In genomic region chr17:17830740-17831207, GRCh38 we compare ENCODE assay signal across 1 cellular context.
TF ChIP-seq lines count a peak whose summit lies in the region.

No MANE protein-coding gene starts in this region.

TF ChIP-seq in HepG2, 621 proteins besides CTCF, POLR2A, EP300 and RAD21 (continued from another document and continues in another):
- TF ChIP-seq RERE (CRISPR knock-in tag; IDR thresholded peaks at IDR 0.05; ENCODE audit: low read depth) = peak; percentile 67; the same call in 1 of the 2 replicates
- no peak for TF ChIP-seq DMTF1 (CRISPR knock-in tag; IDR thresholded peaks at IDR 0.05)
- TF ChIP-seq, protein P1, sequence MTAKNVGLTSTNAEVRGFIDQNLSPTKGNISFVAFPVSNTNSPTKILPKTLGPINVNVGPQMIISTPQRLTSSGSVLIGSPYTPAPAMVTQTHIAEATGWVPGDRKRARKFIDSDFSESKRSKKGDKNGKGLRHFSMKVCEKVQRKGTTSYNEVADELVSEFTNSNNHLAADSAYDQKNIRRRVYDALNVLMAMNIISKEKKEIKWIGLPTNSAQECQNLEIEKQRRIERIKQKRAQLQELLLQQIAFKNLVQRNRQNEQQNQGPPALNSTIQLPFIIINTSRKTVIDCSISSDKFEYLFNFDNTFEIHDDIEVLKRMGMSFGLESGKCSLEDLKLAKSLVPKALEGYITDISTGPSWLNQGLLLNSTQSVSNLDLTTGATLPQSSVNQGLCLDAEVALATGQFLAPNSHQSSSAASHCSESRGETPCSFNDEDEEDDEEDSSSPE (CRISPR knock-in tag; IDR thresholded peaks at IDR 0.05) = peak; percentile 74
- TF ChIP-seq, protein P2, sequence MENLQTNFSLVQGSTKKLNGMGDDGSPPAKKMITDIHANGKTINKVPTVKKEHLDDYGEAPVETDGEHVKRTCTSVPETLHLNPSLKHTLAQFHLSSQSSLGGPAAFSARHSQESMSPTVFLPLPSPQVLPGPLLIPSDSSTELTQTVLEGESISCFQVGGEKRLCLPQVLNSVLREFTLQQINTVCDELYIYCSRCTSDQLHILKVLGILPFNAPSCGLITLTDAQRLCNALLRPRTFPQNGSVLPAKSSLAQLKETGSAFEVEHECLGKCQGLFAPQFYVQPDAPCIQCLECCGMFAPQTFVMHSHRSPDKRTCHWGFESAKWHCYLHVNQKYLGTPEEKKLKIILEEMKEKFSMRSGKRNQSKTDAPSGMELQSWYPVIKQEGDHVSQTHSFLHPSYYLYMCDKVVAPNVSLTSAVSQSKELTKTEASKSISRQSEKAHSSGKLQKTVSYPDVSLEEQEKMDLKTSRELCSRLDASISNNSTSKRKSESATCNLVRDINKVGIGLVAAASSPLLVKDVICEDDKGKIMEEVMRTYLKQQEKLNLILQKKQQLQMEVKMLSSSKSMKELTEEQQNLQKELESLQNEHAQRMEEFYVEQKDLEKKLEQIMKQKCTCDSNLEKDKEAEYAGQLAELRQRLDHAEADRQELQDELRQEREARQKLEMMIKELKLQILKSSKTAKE (CRISPR knock-in tag; IDR thresholded peaks at IDR 0.05; ENCODE audit: borderline replicate concordance) = peak; percentile 97
- TF ChIP-seq ZNF441 (CRISPR knock-in tag; IDR thresholded peaks at IDR 0.05; ENCODE audit: borderline replicate concordance) = peak; percentile 64; the same call in 1 of the 2 replicates
- no peak for TF ChIP-seq ZSCAN12 (CRISPR knock-in tag; IDR thresholded peaks at IDR 0.05)
- no peak for TF ChIP-seq SNAPC4 (CRISPR knock-in tag; IDR thresholded peaks at IDR 0.05)
- TF ChIP-seq SMAD1 (CRISPR knock-in tag; IDR thresholded peaks at IDR 0.05; ENCODE audit: borderline replicate concordance, low read depth) = 0 out of 2 replicates have a peak, but pooled peaks have one; percentile 76
- TF ChIP-seq LRRFIP1 (CRISPR knock-in tag; conservative IDR thresholded peaks at IDR 0.05) = no peak
- TF ChIP-seq NFKB2 (CRISPR knock-in tag; IDR thresholded peaks at IDR 0.05; ENCODE audit: borderline replicate concordance) = peak; percentile 64
- no peak for TF ChIP-seq FOSL1 (CRISPR knock-in tag; IDR thresholded peaks at IDR 0.05; ENCODE audit: borderline replicate concordance)
- TF ChIP-seq, protein P3, sequence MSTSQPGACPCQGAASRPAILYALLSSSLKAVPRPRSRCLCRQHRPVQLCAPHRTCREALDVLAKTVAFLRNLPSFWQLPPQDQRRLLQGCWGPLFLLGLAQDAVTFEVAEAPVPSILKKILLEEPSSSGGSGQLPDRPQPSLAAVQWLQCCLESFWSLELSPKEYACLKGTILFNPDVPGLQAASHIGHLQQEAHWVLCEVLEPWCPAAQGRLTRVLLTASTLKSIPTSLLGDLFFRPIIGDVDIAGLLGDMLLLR (CRISPR knock-in tag; IDR thresholded peaks at IDR 0.05) = peak; percentile 98; the same call in 1 of the 2 replicates
- no peak; the same call in 1 of the 2 replicates for TF ChIP-seq GFI1 (CRISPR knock-in tag; IDR thresholded peaks at IDR 0.05; ENCODE audit: borderline replicate concordance)
- TF ChIP-seq ZNF207 (IDR thresholded peaks at IDR 0.05; ENCODE audit: borderline replicate concordance) = no peak
- no peak for TF ChIP-seq ZBTB42 (CRISPR knock-in tag; IDR thresholded peaks at IDR 0.05)
- TF ChIP-seq PAF1 (CRISPR knock-in tag; IDR thresholded peaks at IDR 0.05) = no peak
- TF ChIP-seq POLR2G (IDR thresholded peaks at IDR 0.05; ENCODE audit: low read depth, low read length) = peak; percentile 45; the same call in 1 of the 2 replicates
- TF ChIP-seq, protein P4, sequence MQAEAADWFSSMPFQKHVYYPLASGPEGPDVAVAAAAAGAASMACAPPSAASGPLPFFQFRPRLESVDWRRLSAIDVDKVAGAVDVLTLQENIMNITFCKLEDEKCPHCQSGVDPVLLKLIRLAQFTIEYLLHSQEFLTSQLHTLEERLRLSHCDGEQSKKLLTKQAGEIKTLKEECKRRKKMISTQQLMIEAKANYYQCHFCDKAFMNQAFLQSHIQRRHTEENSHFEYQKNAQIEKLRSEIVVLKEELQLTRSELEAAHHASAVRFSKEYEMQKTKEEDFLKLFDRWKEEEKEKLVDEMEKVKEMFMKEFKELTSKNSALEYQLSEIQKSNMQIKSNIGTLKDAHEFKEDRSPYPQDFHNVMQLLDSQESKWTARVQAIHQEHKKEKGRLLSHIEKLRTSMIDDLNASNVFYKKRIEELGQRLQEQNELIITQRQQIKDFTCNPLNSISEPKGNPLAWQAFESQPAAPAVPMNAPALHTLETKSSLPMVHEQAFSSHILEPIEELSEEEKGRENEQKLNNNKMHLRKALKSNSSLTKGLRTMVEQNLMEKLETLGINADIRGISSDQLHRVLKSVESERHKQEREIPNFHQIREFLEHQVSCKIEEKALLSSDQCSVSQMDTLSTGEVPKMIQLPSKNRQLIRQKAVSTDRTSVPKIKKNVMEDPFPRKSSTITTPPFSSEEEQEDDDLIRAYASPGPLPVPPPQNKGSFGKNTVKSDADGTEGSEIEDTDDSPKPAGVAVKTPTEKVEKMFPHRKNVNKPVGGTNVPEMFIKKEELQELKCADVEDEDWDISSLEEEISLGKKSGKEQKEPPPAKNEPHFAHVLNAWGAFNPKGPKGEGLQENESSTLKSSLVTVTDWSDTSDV (CRISPR knock-in tag; IDR thresholded peaks at IDR 0.05) = no peak
- TF ChIP-seq NCOA1 (CRISPR knock-in tag; IDR thresholded peaks at IDR 0.05) = peak; percentile 96
- TF ChIP-seq ZSCAN21 (CRISPR knock-in tag; IDR thresholded peaks at IDR 0.05; ENCODE audit: borderline replicate concordance) = peak; percentile 88
- no peak for TF ChIP-seq ZC3H4 (CRISPR knock-in tag; IDR thresholded peaks at IDR 0.05; ENCODE audit: borderline replicate concordance)
- TF ChIP-seq, protein P5, sequence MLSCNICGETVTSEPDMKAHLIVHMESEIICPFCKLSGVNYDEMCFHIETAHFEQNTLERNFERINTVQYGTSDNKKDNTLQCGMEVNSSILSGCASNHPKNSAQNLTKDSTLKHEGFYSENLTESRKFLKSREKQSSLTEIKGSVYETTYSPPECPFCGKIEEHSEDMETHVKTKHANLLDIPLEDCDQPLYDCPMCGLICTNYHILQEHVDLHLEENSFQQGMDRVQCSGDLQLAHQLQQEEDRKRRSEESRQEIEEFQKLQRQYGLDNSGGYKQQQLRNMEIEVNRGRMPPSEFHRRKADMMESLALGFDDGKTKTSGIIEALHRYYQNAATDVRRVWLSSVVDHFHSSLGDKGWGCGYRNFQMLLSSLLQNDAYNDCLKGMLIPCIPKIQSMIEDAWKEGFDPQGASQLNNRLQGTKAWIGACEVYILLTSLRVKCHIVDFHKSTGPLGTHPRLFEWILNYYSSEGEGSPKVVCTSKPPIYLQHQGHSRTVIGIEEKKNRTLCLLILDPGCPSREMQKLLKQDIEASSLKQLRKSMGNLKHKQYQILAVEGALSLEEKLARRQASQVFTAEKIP (CRISPR knock-in tag; IDR thresholded peaks at IDR 0.05; ENCODE audit: borderline replicate concordance) = no peak
- TF ChIP-seq, protein P6, sequence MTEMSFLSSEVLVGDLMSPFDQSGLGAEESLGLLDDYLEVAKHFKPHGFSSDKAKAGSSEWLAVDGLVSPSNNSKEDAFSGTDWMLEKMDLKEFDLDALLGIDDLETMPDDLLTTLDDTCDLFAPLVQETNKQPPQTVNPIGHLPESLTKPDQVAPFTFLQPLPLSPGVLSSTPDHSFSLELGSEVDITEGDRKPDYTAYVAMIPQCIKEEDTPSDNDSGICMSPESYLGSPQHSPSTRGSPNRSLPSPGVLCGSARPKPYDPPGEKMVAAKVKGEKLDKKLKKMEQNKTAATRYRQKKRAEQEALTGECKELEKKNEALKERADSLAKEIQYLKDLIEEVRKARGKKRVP (CRISPR knock-in tag; IDR thresholded peaks at IDR 0.05) = 0 out of 4 replicates have a peak, but pooled peaks of 1 of the 2 experiments have one; percentile 44
